In the genomic region with DNA sequence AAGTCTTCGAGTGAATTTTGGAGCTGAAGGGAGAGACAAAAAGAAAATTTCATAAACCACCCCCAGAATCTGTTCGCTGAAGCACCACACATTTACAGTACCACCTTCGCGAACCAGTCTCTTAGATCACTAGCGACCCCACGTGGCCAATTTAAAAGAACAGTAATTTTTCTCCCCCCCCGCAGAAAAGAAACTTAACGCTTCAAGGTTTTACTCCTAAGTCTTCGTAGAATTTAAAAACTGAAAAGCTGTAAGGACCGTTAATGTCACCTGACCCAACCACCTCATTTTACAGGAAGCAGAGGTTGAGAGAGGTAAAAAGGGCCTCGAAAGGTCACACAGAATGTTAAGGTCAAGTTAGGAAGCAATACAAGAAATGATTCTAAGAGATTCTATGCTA, we compare ENCODE assay signal across 8 cellular contexts.
DNase-seq lines count a peak whose midpoint lies in the region; ATAC-seq and TF ChIP-seq lines count a peak whose summit lies in the region.

No MANE protein-coding gene starts in this region.

- peaks cover 11% of the 10 kb centered on the region for H3K4me1 Mint-ChIP-seq in activated CD8-positive, alpha-beta memory T cell treated with anti-CD3 and anti-CD28 coated beads, Interleukin-2, amount 10 ng/mL, durations not matched to agents 7 days and 5 days

- CTCF ChIA-PET in activated CD8-positive, alpha-beta memory T cell treated with anti-CD3 and anti-CD28 coated beads, Interleukin-2, amount 10 ng/mL, durations not matched to agents 7 days and 5 days (lab: Charles Lee): interaction anchor here (0.6 to 1.9 kb wide), 17 partner anchors 15 to 645 kb away, joined by 3 to 10 read pairs (median 3); no protein-coding TSS in a partner anchor

- H3K27ac Mint-ChIP-seq in activated CD8-positive, alpha-beta memory T cell treated with anti-CD3 and anti-CD28 coated beads, Interleukin-2, amount 10 ng/mL, durations not matched to agents 7 days and 5 days: no peak overlapping the region

- peak overlapping the region; percentile 2 for H3K4me3 Mint-ChIP-seq in activated CD8-positive, alpha-beta memory T cell treated with anti-CD3 and anti-CD28 coated beads, Interleukin-2, amount 10 ng/mL, durations not matched to agents 7 days and 5 days

- H3K36me3 Mint-ChIP-seq in activated CD8-positive, alpha-beta memory T cell treated with anti-CD3 and anti-CD28 coated beads, Interleukin-2, amount 10 ng/mL, durations not matched to agents 7 days and 5 days: no peaks in the 10 kb centered on the region

- DNase-seq in NCI-H524 (lab: John Stamatoyannopoulos, UW) (peak; percentile 8 to 53), NCI-H524 treated with DMSO at 0.1 percent for 48 hours (lab: John Stamatoyannopoulos, UW) (no peak), NCI-H1048 (lab: John Stamatoyannopoulos, UW) (peak; percentile 5), erythroblast (lab: John Stamatoyannopoulos, UW) (peak; percentile 35 to 70), nucleus accumbens (lab: John Stamatoyannopoulos, UW) (peak in 36 of 56 donors; percentile 1 to 76 (median 28)), SHP77 (lab: John Stamatoyannopoulos, UW) (no peak), NCI-H446 (lab: John Stamatoyannopoulos, UW) (no peak)
- DNase-seq in activated CD8-positive, alpha-beta memory T cell treated with anti-CD3 and anti-CD28 coated beads, Interleukin-2, amount 10 ng/mL, durations not matched to agents 7 days and 5 days: peak; percentile 57

- no peaks in the 10 kb centered on the region for H3K27me3 Mint-ChIP-seq in activated CD8-positive, alpha-beta memory T cell treated with anti-CD3 and anti-CD28 coated beads, Interleukin-2, amount 10 ng/mL, durations not matched to agents 7 days and 5 days

- no peak for TF ChIP-seq POLR2A in erythroblast (IDR thresholded peaks at IDR 0.05; ENCODE audit: low read length)

- ATAC-seq in activated CD8-positive, alpha-beta memory T cell treated with anti-CD3 and anti-CD28 coated beads, Interleukin-2, amount 10 ng/mL, durations not matched to agents 7 days and 5 days: peak; percentile 58

- no peaks in the 10 kb centered on the region for H3K9me3 Mint-ChIP-seq in activated CD8-positive, alpha-beta memory T cell treated with anti-CD3 and anti-CD28 coated beads, Interleukin-2, amount 10 ng/mL, durations not matched to agents 7 days and 5 days (ENCODE audit: low read depth)

Comparison
In these comparisons a context has a peak if more than half of its experiments do, and no peak if none do; other contexts are left out.
1. DNase-seq: peak in NCI-H524 (2 of 2), NCI-H1048 (single experiment), activated CD8-positive, alpha-beta memory T cell treated with anti-CD3 and anti-CD28 coated beads, Interleukin-2, amount 10 ng/mL, durations not matched to agents 7 days and 5 days (single experiment), erythroblast (2 of 2) and nucleus accumbens (36 of 56); none in NCI-H524 treated with DMSO at 0.1 percent for 48 hours (single experiment), SHP77 (0 of 2) and NCI-H446 (0 of 2).